Comparison of ENCODE assay signal across 20 cellular contexts in genomic region chr20:8476023-8476422, GRCh38.
A peak's percentile ranks its signal among the peaks of the same experiment; 100 is the strongest.
DNase-seq lines count a peak whose midpoint lies in the region; ATAC-seq and TF ChIP-seq lines count a peak whose summit lies in the region.
"Had no signal": no experiment of that assay in that cellular context is flagged by ENCODE, and none has a peak within 500 bp of the region (broad histone marks: within the 10 kb centered on the region; RNA-seq: fewer than 3 reads in every experiment).

No MANE protein-coding gene starts in this region.

- H3K4me1 Mint-ChIP-seq in stimulated activated naive CD8-positive, alpha-beta T cell treated with anti-CD3 and anti-CD28 coated beads, Interleukin-15, amount 100 ng/mL, for 72 hours: no peaks in the 10 kb centered on the region

- H3K4me3 ChIP-seq in epithelial cell of proximal tubule (ENCODE audit: low read depth, low read length) (no peak overlapping the region), spleen (peak overlapping the region in 1 of 8 donors; percentile 7)
- H3K4me3 ChIP-seq: tibial artery had no signal

- peak; percentile 51 for DNase-seq in HT1080 (ENCODE audit: low read depth)
- DNase-seq in NOMO-1 treated with DMSO at 0.1 percent for 48 hours (lab: John Stamatoyannopoulos, UW; ENCODE audit: unreplicated experiment): peak; percentile 76
- DNase-seq in epithelial cell of proximal tubule (ENCODE audit: low read depth): peak; percentile 25
- no peak for DNase-seq in spleen
- no peak for DNase-seq in GM19240 (ENCODE audit: insufficient read length, low spot score)
- no peak for DNase-seq in stimulated activated naive CD8-positive, alpha-beta T cell treated with anti-CD3 and anti-CD28 coated beads, Interleukin-15, amount 100 ng/mL, for 72 hours
- DNase-seq in NCI-H187 treated with DMSO at 0.1 percent for 48 hours (lab: John Stamatoyannopoulos, UW): no peak
- DNase-seq: activated naive CD4-positive, alpha-beta T cell treated with anti-CD3 and anti-CD28 coated beads for 36 hours; activated T-cell treated with anti-CD3 and anti-CD28 coated beads, Interleukin-2, amount 50 U/mL, for 4 hours; anterior cingulate cortex; COR-L47; kidney glomerular epithelial cell; mesendoderm; NCI-H1436 treated with DMSO at 0.1 percent for 48 hours; NCI-H226; NCI-H82; stimulated activated naive CD8-positive, alpha-beta T cell treated with anti-CD3 and anti-CD28 coated beads, Interleukin-15, Interleukin-2, amounts not matched to agents 100 U/mL and 50 U/mL, for 24 hours; tibial artery had no signal

- H3K27ac Mint-ChIP-seq in stimulated activated naive CD8-positive, alpha-beta T cell treated with anti-CD3 and anti-CD28 coated beads, Interleukin-15, amount 100 ng/mL, for 72 hours: no peak overlapping the region
- H3K27ac Mint-ChIP-seq: activated naive CD4-positive, alpha-beta T cell treated with anti-CD3 and anti-CD28 coated beads for 36 hours; natural killer cell treated with Interleukin-12 subunit alpha and Interleukin-12 subunit beta and Interleukin-15 and Interleukin-18, amount 100 ng/mL, for 72 hours; T-helper 2 cell treated with Interferon-gamma antibody and Interleukin-4, amounts not matched to agents 5 μg/mL and 100 μg/mL, for 36 hours had no signal

- H3K4me3 Mint-ChIP-seq in stimulated activated naive CD8-positive, alpha-beta T cell treated with anti-CD3 and anti-CD28 coated beads, Interleukin-15, amount 100 ng/mL, for 72 hours: no peak overlapping the region
- H3K4me3 Mint-ChIP-seq: activated naive CD4-positive, alpha-beta T cell treated with anti-CD3 and anti-CD28 coated beads for 36 hours; activated T-cell treated with anti-CD3 and anti-CD28 coated beads, Interleukin-2, amount 50 U/mL, for 4 hours; natural killer cell treated with Interleukin-12 subunit alpha and Interleukin-12 subunit beta and Interleukin-15 and Interleukin-18, amount 100 ng/mL, for 72 hours; T-helper 2 cell treated with Interferon-gamma antibody and Interleukin-4, amounts not matched to agents 5 μg/mL and 100 μg/mL, for 36 hours had no signal

- no peaks in the 10 kb centered on the region for H3K27me3 ChIP-seq in spleen (replicated peaks in 1 of 7)
- H3K27me3 ChIP-seq: tibial artery had no signal

- no peaks in the 10 kb centered on the region for H3K9me3 ChIP-seq in spleen
- H3K9me3 ChIP-seq: tibial artery had no signal

- no peak for ATAC-seq in stimulated activated naive CD8-positive, alpha-beta T cell treated with anti-CD3 and anti-CD28 coated beads, Interleukin-15, amount 100 ng/mL, for 72 hours
- ATAC-seq: activated T-cell treated with anti-CD3 and anti-CD28 coated beads, Interleukin-2, amount 50 U/mL, for 4 hours; stimulated activated naive CD8-positive, alpha-beta T cell treated with anti-CD3 and anti-CD28 coated beads, Interleukin-15, Interleukin-2, amounts not matched to agents 100 U/mL and 50 U/mL, for 24 hours had no signal

- intact Hi-C loops in spleen (cut with DNase I; ENCODE audit: low total_unique reads): no loop called here

- TF ChIP-seq POLR2A in spleen (IDR thresholded peaks at IDR 0.05): no peak

- H3K4me1 ChIP-seq in spleen: peaks cover 0 to 16% (median 0%) of the 10 kb centered on the region in 6 donors
- H3K4me1 ChIP-seq: tibial artery had no signal

- H3K9me3 Mint-ChIP-seq in stimulated activated naive CD8-positive, alpha-beta T cell treated with anti-CD3 and anti-CD28 coated beads, Interleukin-15, amount 100 ng/mL, for 72 hours: no peaks in the 10 kb centered on the region
- H3K9me3 Mint-ChIP-seq: activated naive CD4-positive, alpha-beta T cell treated with anti-CD3 and anti-CD28 coated beads for 36 hours; activated T-cell treated with anti-CD3 and anti-CD28 coated beads, Interleukin-2, amount 50 U/mL, for 4 hours; natural killer cell treated with Interleukin-12 subunit alpha and Interleukin-12 subunit beta and Interleukin-15 and Interleukin-18, amount 100 ng/mL, for 72 hours; T-helper 2 cell treated with Interferon-gamma antibody and Interleukin-4, amounts not matched to agents 5 μg/mL and 100 μg/mL, for 36 hours had no signal

- no peaks in the 10 kb centered on the region for H3K27me3 Mint-ChIP-seq in stimulated activated naive CD8-positive, alpha-beta T cell treated with anti-CD3 and anti-CD28 coated beads, Interleukin-15, amount 100 ng/mL, for 72 hours
- H3K27me3 Mint-ChIP-seq: natural killer cell treated with Interleukin-12 subunit alpha and Interleukin-12 subunit beta and Interleukin-15 and Interleukin-18, amount 100 ng/mL, for 72 hours had no signal

- H3K36me3 ChIP-seq in spleen: no peaks in the 10 kb centered on the region
- H3K36me3 ChIP-seq: tibial artery had no signal

- H3K27ac ChIP-seq in spleen: peak overlapping the region in 6 of 8 donors; percentile 11 to 81 (median 58)
- H3K27ac ChIP-seq: tibial artery had no signal

- TF ChIP-seq CTCF in epithelial cell of proximal tubule (conservative IDR thresholded peaks at IDR 0.05; ENCODE audit: low read depth, low read length) (no peak), spleen (IDR thresholded peaks at IDR 0.05 in 8 of 11, conservative IDR thresholded peaks at IDR 0.05 in 3 of 11) (peak in 1 of 11 experiments; percentile 7)

- 42 to 60% (median 49%) methylated on average over 2 of the region's 2 CpGs for WGBS in spleen, 5 donors

Comparison
In these comparisons a context has a peak if more than half of its experiments do, and no peak if none do; other contexts are left out.
1. DNase-seq: peak in HT1080 (single experiment), NOMO-1 treated with DMSO at 0.1 percent for 48 hours (single experiment) and epithelial cell of proximal tubule (single experiment); none in spleen (single experiment), GM19240 (single experiment), stimulated activated naive CD8-positive, alpha-beta T cell treated with anti-CD3 and anti-CD28 coated beads, Interleukin-15, amount 100 ng/mL, for 72 hours (0 of 2) and NCI-H187 treated with DMSO at 0.1 percent for 48 hours (single experiment).